Comparison of ENCODE assay signal across 10 cellular contexts in the genomic region with DNA sequence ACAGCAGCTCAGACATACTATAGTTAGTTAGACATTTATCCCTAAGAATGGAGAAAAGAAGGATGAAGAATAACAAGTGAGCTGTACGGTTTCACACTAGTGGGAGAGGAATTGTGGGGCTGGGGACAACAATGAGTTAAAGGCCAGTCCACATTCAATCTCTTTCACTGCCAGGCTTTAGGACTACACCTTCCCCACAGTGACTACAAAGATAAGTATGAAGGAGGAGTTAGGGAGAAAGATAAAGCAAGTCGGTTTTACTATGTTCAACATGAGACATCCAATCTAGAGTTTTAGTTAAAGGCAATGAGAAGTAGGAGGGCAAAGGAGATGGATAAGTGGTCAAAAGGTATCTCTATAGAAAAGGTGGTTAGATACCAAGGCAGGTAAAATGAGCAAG. TPM values are rescaled to one million over a fixed set of nuclear protein-coding genes. Genes with fewer than 3 reads are reported as not detected.
DNase-seq lines count a peak whose midpoint lies in the region; TF ChIP-seq lines count a peak whose summit lies in the region.
"Had no signal": no experiment of that assay in that cellular context is flagged by ENCODE, and none has a peak within 500 bp of the region (broad histone marks: within the 10 kb centered on the region; RNA-seq: fewer than 3 reads in every experiment).

No MANE protein-coding gene starts in this region.

- H3K79me2 ChIP-seq in osteoblast (ENCODE audit: insufficient read depth, low read length): peaks cover 94% of the 10 kb centered on the region

- H3K27me3 ChIP-seq in osteoblast (ENCODE audit: insufficient read depth, low read length): no peaks in the 10 kb centered on the region

- H3K4me3 ChIP-seq in choroid plexus epithelial cell (ENCODE audit: low read depth, low read length) (no peak overlapping the region), osteoblast (ENCODE audit: insufficient read depth, low read length) (no peak overlapping the region)

- no peaks in the 10 kb centered on the region for H3K9me3 Mint-ChIP-seq in Calu3 (ENCODE audit: low read depth, unreplicated experiment)
- H3K9me3 Mint-ChIP-seq in chondrocyte (ENCODE audit: low read depth): no peaks in the 10 kb centered on the region
- H3K9me3 Mint-ChIP-seq: stimulated activated effector memory CD8-positive, alpha-beta T cell treated with anti-CD3 and anti-CD28 coated beads, Interleukin-12 subunit alpha, Interleukin-12 subunit beta, amount 100 ng/mL, for 72 hours had no signal

- H3K4me1 ChIP-seq in osteoblast (ENCODE audit: insufficient read depth, low read length): peaks cover 19% of the 10 kb centered on the region

- no TSS peak for BruUV-seq in Calu3 (replicated peaks; lab: Mats Ljungman, UMichigan)

- H2AFZ ChIP-seq in osteoblast (ENCODE audit: low read length): no peak overlapping the region

- no peak for DNase-seq in Calu3
- peak; percentile 75 for DNase-seq in NCI-H226
- DNase-seq in choroid plexus epithelial cell (ENCODE audit: low read depth): peak; percentile 47
- no peak for DNase-seq in osteoblast (ENCODE audit: insufficient read length, low spot score, missing footprints)
- no peak for DNase-seq in chondrocyte (ENCODE audit: low spot score)
- no peak for DNase-seq in hypothalamus (lab: John Stamatoyannopoulos, UW)
- no peak for DNase-seq in T-helper 1 cell
- DNase-seq in activated CD4-positive, CD25-positive, alpha-beta regulatory T cell (lab: John Stamatoyannopoulos, UW): no peak
- DNase-seq: NCI-H774 had no signal

- TF ChIP-seq CTCF in Calu3 (IDR thresholded peaks at IDR 0.05; ENCODE audit: unreplicated experiment) (no peak), choroid plexus epithelial cell (conservative IDR thresholded peaks at IDR 0.05; ENCODE audit: low read depth, low read length) (no peak), osteoblast (IDR thresholded peaks at IDR 0.05; ENCODE audit: extremely low read depth, low read depth, low read length) (no peak), chondrocyte (IDR thresholded peaks at IDR 0.05) (no peak)

- H3K27ac ChIP-seq in osteoblast (ENCODE audit: low read depth, low read length): no peak overlapping the region

- intact Hi-C loops in Calu3 (cut with micrococcal nuclease; ENCODE audit: unreplicated experiment): no loop called here

- CTCF ChIA-PET in Calu3 (lab: Charles Lee): interaction anchor here (0.8 to 1.3 kb wide), 3 partner anchors 15 to 50 kb away, joined by 3 to 4 read pairs (median 3); no protein-coding TSS in a partner anchor

- H3K27ac Mint-ChIP-seq in Calu3 (ENCODE audit: unreplicated experiment): peak overlapping the region; percentile 28
- no peak overlapping the region for H3K27ac Mint-ChIP-seq in chondrocyte (ENCODE audit: unreplicated experiment)
- H3K27ac Mint-ChIP-seq: stimulated activated effector memory CD8-positive, alpha-beta T cell treated with anti-CD3 and anti-CD28 coated beads, Interleukin-12 subunit alpha, Interleukin-12 subunit beta, amount 100 ng/mL, for 72 hours had no signal

- peaks cover 5% of the 10 kb centered on the region for H3K36me3 ChIP-seq in osteoblast (ENCODE audit: insufficient read depth, low read length)

- H3K27me3 Mint-ChIP-seq in Calu3 (ENCODE audit: unreplicated experiment) (no peaks in the 10 kb centered on the region), chondrocyte (ENCODE audit: low read depth) (no peaks in the 10 kb centered on the region)

- H3K4me1 Mint-ChIP-seq in Calu3 (ENCODE audit: low read depth, unreplicated experiment) (peaks cover 58% of the 10 kb centered on the region), chondrocyte (ENCODE audit: low read depth) (peaks cover 31% of the 10 kb centered on the region)

- peak overlapping the region; percentile 53 for H3K4me3 Mint-ChIP-seq in Calu3 (ENCODE audit: low read depth, unreplicated experiment)
- no peak overlapping the region for H3K4me3 Mint-ChIP-seq in chondrocyte (ENCODE audit: unreplicated experiment)
- H3K4me3 Mint-ChIP-seq: stimulated activated effector memory CD8-positive, alpha-beta T cell treated with anti-CD3 and anti-CD28 coated beads, Interleukin-12 subunit alpha, Interleukin-12 subunit beta, amount 100 ng/mL, for 72 hours had no signal

- no peaks in the 10 kb centered on the region for H3K9me3 ChIP-seq in osteoblast (ENCODE audit: low read depth, low read length)

- H3K4me2 ChIP-seq in osteoblast (ENCODE audit: insufficient read depth, low read length): peak overlapping the region; percentile 60

- peaks cover 10% of the 10 kb centered on the region for H3K36me3 Mint-ChIP-seq in Calu3 (ENCODE audit: insufficient read depth, unreplicated experiment)
- peaks cover 6% of the 10 kb centered on the region for H3K36me3 Mint-ChIP-seq in chondrocyte (ENCODE audit: low read depth)

- H4K20me1 ChIP-seq in osteoblast (ENCODE audit: insufficient read depth, low read length): peaks cover 32% of the 10 kb centered on the region

RNA-seq across cellular contexts. Expression of gene ARHGAP12, which starts 16.3 kb away (rescaled TPM):
- total RNA-seq in Calu3 (2022) (56.0 and 60.7 TPM in 2 replicates), osteoblast (68.4 and 76.0 TPM in 2 replicates), chondrocyte (16.5 to 18.1 TPM (median 16.7 TPM) in 3 replicates)

Comparison
In these comparisons a context has a peak if more than half of its experiments do, and no peak if none do; other contexts are left out.
1. DNase-seq: peak in NCI-H226 (single experiment) and choroid plexus epithelial cell (single experiment); none in Calu3 (single experiment), osteoblast (single experiment), chondrocyte (single experiment), hypothalamus (0 of 51), T-helper 1 cell (0 of 5) and activated CD4-positive, CD25-positive, alpha-beta regulatory T cell (0 of 4).